23 cellular contexts compared by ENCODE assay signal in genomic region chr7:9324513-9324912, GRCh38.
A peak's percentile ranks its signal among the peaks of the same experiment; 100 is the strongest.
DNase-seq lines count a peak whose midpoint lies in the region; ATAC-seq, FAIRE-seq and TF ChIP-seq lines count a peak whose summit lies in the region.
"Had no signal": no experiment of that assay in that cellular context is flagged by ENCODE, and none has a peak within 500 bp of the region (broad histone marks: within the 10 kb centered on the region; RNA-seq: fewer than 3 reads in every experiment).

No MANE protein-coding gene starts in this region.

- POLR2A ChIA-PET in T-cell (lab: Charles Lee), result no interaction called here

- FAIRE-seq in H54 (lab: Jason Lieb, UNC), result peak; percentile 78
- FAIRE-seq: A549, GM12878, GM12892, GM18507 had no signal

- H3K4me3 Mint-ChIP-seq in T-helper 17 cell (no peak overlapping the region), T-cell (no peak overlapping the region)
- H3K4me3 Mint-ChIP-seq: B cell; CD4-positive, alpha-beta T cell; CD8-positive, alpha-beta T cell had no signal

- H3K4me1 Mint-ChIP-seq in T-helper 17 cell, result no peaks in the 10 kb centered on the region
- H3K4me1 Mint-ChIP-seq in T-cell, result no peaks in the 10 kb centered on the region
- H3K4me1 Mint-ChIP-seq: B cell had no signal

- CTCF ChIA-PET in T-cell (lab: Charles Lee), result no interaction called here

- H3K9me3 ChIP-seq in T-helper 17 cell (ENCODE audit: control insufficient read depth, low read length, poor library complexity, severe bottlenecking), result no peaks in the 10 kb centered on the region
- H3K9me3 ChIP-seq: A549; BLaER1 treated with 17β-estradiol and CSF1 and Interleukin-3, amounts not matched to agents 10 nM and 100 nM had no signal

- no peaks in the 10 kb centered on the region for H3K36me3 Mint-ChIP-seq in T-helper 17 cell (ENCODE audit: low read depth)
- no peaks in the 10 kb centered on the region for H3K36me3 Mint-ChIP-seq in T-cell
- H3K36me3 Mint-ChIP-seq: CD8-positive, alpha-beta T cell had no signal

- H3K9me3 Mint-ChIP-seq in T-cell, result peaks cover 4 to 19% (median 14%) of the 10 kb centered on the region in 3 donors

- ATAC-seq in SK-N-SH treated with all-trans-retinoic acid at 6 μM for 48 hours, result no peak
- no peak for ATAC-seq in T-helper 17 cell
- no peak for ATAC-seq in T-cell (replicated peaks in 1 of 4)
- ATAC-seq: A549; CD8-positive, alpha-beta T cell; GM12878 had no signal

- H3K27ac Mint-ChIP-seq in T-helper 17 cell (no peak overlapping the region), T-cell (no peak overlapping the region)
- H3K27ac Mint-ChIP-seq: B cell; CD4-positive, alpha-beta T cell; CD8-positive, alpha-beta T cell had no signal

- DNase-seq in H54 (ENCODE audit: insufficient read length, low spot score), result no peak
- peak; percentile 25 for DNase-seq in NCI-H69 (lab: John Stamatoyannopoulos, UW)
- DNase-seq in T-helper 17 cell, result no peak
- DNase-seq in stimulated activated CD8-positive, alpha-beta memory T cell treated with anti-CD3 and anti-CD28 coated beads, Interleukin-4, amount 100 ng/mL, for 48 hours, result no peak
- DNase-seq in T-cell, result no peak
- DNase-seq: AML-193; CD4-positive, alpha-beta T cell; CD8-positive, alpha-beta T cell; COR-L47; DMS 273 treated with DMSO at 0.1 percent for 48 hours; DMS153; DMS53; DMS79; DND-41; EL; GDM1 had no signal

- no peak for TF ChIP-seq POLR2A in H54 (IDR thresholded peaks at IDR 0.05; ENCODE audit: low read depth, low read length)

- no peaks in the 10 kb centered on the region for H3K27me3 Mint-ChIP-seq in T-helper 17 cell
- no peaks in the 10 kb centered on the region for H3K27me3 Mint-ChIP-seq in T-cell
- H3K27me3 Mint-ChIP-seq: B cell; CD4-positive, alpha-beta T cell had no signal

TF ChIP-seq in SK-N-SH treated with all-trans-retinoic acid at 6 μM for 48 hours, 23 proteins besides CTCF, POLR2A, EP300 and RAD21:
- no peak for TF ChIP-seq TOX (CRISPR knock-in tag; IDR thresholded peaks at IDR 0.05; ENCODE audit: borderline replicate concordance)
- TF ChIP-seq CSRNP3 (CRISPR knock-in tag; IDR thresholded peaks at IDR 0.05), result no peak
- TF ChIP-seq SNAI2 (CRISPR knock-in tag; IDR thresholded peaks at IDR 0.05), result no peak
- no peak for TF ChIP-seq ZC3H10 (CRISPR knock-in tag; IDR thresholded peaks at IDR 0.05)
- no peak for TF ChIP-seq ARNTL (CRISPR knock-in tag; IDR thresholded peaks at IDR 0.05; ENCODE audit: borderline replicate concordance, low read depth)
- no peak for TF ChIP-seq PPARA (CRISPR knock-in tag; IDR thresholded peaks at IDR 0.05; ENCODE audit: borderline replicate concordance)
- TF ChIP-seq TSHZ2 (CRISPR knock-in tag; IDR thresholded peaks at IDR 0.05), result no peak; the same call in 1 of the 2 replicates
- peak; percentile 79 for TF ChIP-seq TCF4 (CRISPR knock-in tag; IDR thresholded peaks at IDR 0.05; ENCODE audit: borderline replicate concordance)
